Comparison of ENCODE assay signal across 12 cellular contexts in genomic region chr11:102727890-102728289, GRCh38. TPM values are rescaled to one million over a fixed set of nuclear protein-coding genes. Genes with fewer than 3 reads are reported as not detected.
DNase-seq lines count a peak whose midpoint lies in the region; ATAC-seq and TF ChIP-seq lines count a peak whose summit lies in the region.
"Had no signal": no experiment of that assay in that cellular context is flagged by ENCODE, and none has a peak within 500 bp of the region (broad histone marks: within the 10 kb centered on the region; RNA-seq: fewer than 3 reads in every experiment).

No MANE protein-coding gene starts in this region.

- ATAC-seq in Panc1 (0 out of 2 replicates have a peak, but pooled peaks have one; percentile 47), HG02981 (IDR thresholded peaks at IDR 0.05; ENCODE audit: unreplicated experiment) (no peak)
- ATAC-seq: psoas muscle had no signal

- 85% methylated on average over 2 of the region's 2 CpGs for WGBS in suprapubic skin

- peaks cover 6% of the 10 kb centered on the region; the same call in 1 of the 2 replicates for H3K27me3 ChIP-seq in Panc1 (ENCODE audit: control insufficient read depth, insufficient read depth, low read length)
- no peaks in the 10 kb centered on the region for H3K27me3 ChIP-seq in suprapubic skin

- intact Hi-C loops in Panc1 (cut with micrococcal nuclease; ENCODE audit: unreplicated experiment) (no loop called here), head of caudate nucleus (cut with DNase I) (no loop called here)

- H3K36me3 ChIP-seq in Panc1 (ENCODE audit: control insufficient read depth, insufficient read depth, low read length): no peaks in the 10 kb centered on the region
- no peaks in the 10 kb centered on the region for H3K36me3 ChIP-seq in suprapubic skin

- no TSS peak for BruUV-seq in Panc1 (replicated peaks; lab: Mats Ljungman, UMichigan)

- POLR2A ChIA-PET in Panc1 (lab: Charles Lee): no interaction called here

- H3K27ac ChIP-seq in Panc1 (ENCODE audit: low read length): no peak overlapping the region
- H3K27ac ChIP-seq in suprapubic skin: no peak overlapping the region
- H3K27ac ChIP-seq: psoas muscle had no signal

- TF ChIP-seq CTCF in HFF-Myc (IDR thresholded peaks at IDR 0.05; ENCODE audit: low read depth, low read length, missing control alignments) (no peak), Panc1 (IDR thresholded peaks at IDR 0.05) (no peak), epithelial cell of esophagus (IDR thresholded peaks at IDR 0.05; ENCODE audit: insufficient read depth, low read depth, low read length, missing control alignments) (no peak), suprapubic skin (IDR thresholded peaks at IDR 0.05) (no peak)

- H3K4me1 ChIP-seq in Panc1 (ENCODE audit: control insufficient read depth, insufficient read depth, low read length) (no peaks in the 10 kb centered on the region), suprapubic skin (no peaks in the 10 kb centered on the region)
- H3K4me1 ChIP-seq: psoas muscle had no signal

- no peaks in the 10 kb centered on the region for H3K9me3 ChIP-seq in Panc1 (ENCODE audit: control insufficient read depth, insufficient read depth, low read depth, low read length)
- no peaks in the 10 kb centered on the region for H3K9me3 ChIP-seq in suprapubic skin
- H3K9me3 ChIP-seq: psoas muscle had no signal

- TF ChIP-seq POLR2A in suprapubic skin (IDR thresholded peaks at IDR 0.05): no peak

- DNase-seq in HFF-Myc (ENCODE audit: extremely low read depth, low read depth) (peak; percentile 86), Panc1 (ENCODE audit: low read depth, low spot score) (no peak), epithelial cell of esophagus (ENCODE audit: low read depth) (peak; percentile 85), renal cortical epithelial cell (ENCODE audit: low read depth) (peak; percentile 4), suprapubic skin (ENCODE audit: low spot score in 2 of 2) (no peak), head of caudate nucleus (no peak), AG08395 (ENCODE audit: low spot score) (no peak)
- DNase-seq: endodermal cell, H9, psoas muscle had no signal

- no peak for TF ChIP-seq EP300 in suprapubic skin (IDR thresholded peaks at IDR 0.05)

- in situ Hi-C loops in Panc1 (cut with HindIII; ENCODE audit: low pct_unique_long_range_greater_than_20kb, low sequenced_read_pairs): no loop called here

- no peak overlapping the region for H3K4me3 ChIP-seq in HFF-Myc (replicated peaks; ENCODE audit: low read depth, low read length)
- no peak overlapping the region for H3K4me3 ChIP-seq in Panc1 (ENCODE audit: low read depth in 2 of 2, low read length in 2 of 2)
- H3K4me3 ChIP-seq in epithelial cell of esophagus (ENCODE audit: low read length): no peak overlapping the region
- no peak overlapping the region for H3K4me3 ChIP-seq in suprapubic skin
- H3K4me3 ChIP-seq: psoas muscle had no signal

- CTCF ChIA-PET in Panc1 (lab: Charles Lee): no interaction called here

RNA-seq across cellular contexts. Expression of gene MMP8, which starts 3.1 kb away (rescaled TPM):
- total RNA-seq in Panc1 (2021; ENCODE audit: unreplicated experiment): not detected
- not detected for polyA plus RNA-seq in Panc1 (2012; ENCODE audit: insufficient read length)
- total RNA-seq in renal cortical epithelial cell: not detected in 2 replicates
- total RNA-seq in suprapubic skin: under 1 TPM in 1 of 4 donors, not detected in 3; 0.15 TPM
- total RNA-seq: endodermal cell, H9 had no signal

RNA-seq across cellular contexts. Expression of gene MMP27, which starts 22.3 kb away (rescaled TPM):
- total RNA-seq in Panc1 (2021; ENCODE audit: unreplicated experiment): not detected
- polyA plus RNA-seq in Panc1 (2012; ENCODE audit: insufficient read length): not detected
- not detected in 2 replicates for total RNA-seq in renal cortical epithelial cell
- total RNA-seq in suprapubic skin: under 1 TPM in 1 of 4 donors, not detected in 3; 0.65 TPM
- total RNA-seq: endodermal cell, H9, psoas muscle, temporal lobe had no signal

RNA-seq across cellular contexts. Expression of gene MMP10, which starts 52.5 kb away (rescaled TPM):
- total RNA-seq in Panc1 (2021; ENCODE audit: unreplicated experiment) (not detected), renal cortical epithelial cell (0.10 and 2.6 TPM in 2 replicates), suprapubic skin (not detected)
- not detected for polyA plus RNA-seq in Panc1 (2012; ENCODE audit: insufficient read length)
- total RNA-seq: endodermal cell, H9, psoas muscle, temporal lobe had no signal

Comparison
In these comparisons a context has a peak if more than half of its experiments do, and no peak if none do; other contexts are left out.
1. DNase-seq: peak in HFF-Myc (single experiment), epithelial cell of esophagus (single experiment) and renal cortical epithelial cell (single experiment); none in Panc1 (single experiment), suprapubic skin (0 of 2), head of caudate nucleus (0 of 42) and AG08395 (single experiment).